ENCODE assay signal across 1 cellular context in genomic region chr6:6851059-6851658, GRCh38.
TF ChIP-seq lines count a peak whose summit lies in the region.

No MANE protein-coding gene starts in this region.

TF ChIP-seq in K562, 482 proteins besides CTCF, POLR2A, EP300 and RAD21 (continues in another document):
- TF ChIP-seq ZNF407 (IDR thresholded peaks at IDR 0.05; ENCODE audit: low read depth) (no peak), ZNF140 (CRISPR knock-in tag; IDR thresholded peaks at IDR 0.05) (no peak), TFAP4 (CRISPR knock-in tag; IDR thresholded peaks at IDR 0.05; ENCODE audit: borderline replicate concordance) (peak; percentile 97), ZNF197 (CRISPR knock-in tag; IDR thresholded peaks at IDR 0.05; ENCODE audit: low read depth) (0 out of 2 replicates have a peak, but pooled peaks have one; percentile 38), CBX1 (IDR thresholded peaks at IDR 0.05; ENCODE audit: low read depth) (no peak), GTF2A2 (tag; IDR thresholded peaks at IDR 0.05) (no peak; the same call in 1 of the 2 replicates), CREBBP (IDR thresholded peaks at IDR 0.05; ENCODE audit: low read depth, low read length) (no peak), MNT (conservative IDR thresholded peaks at IDR 0.05) (peak; percentile 32 to 52; a peak in 1 of 4 replicates), HNRNPK (IDR thresholded peaks at IDR 0.05; ENCODE audit: low read depth, low read length, poor library complexity, severe bottlenecking) (no peak), FOXA3 (CRISPR knock-in tag; conservative IDR thresholded peaks at IDR 0.05 in 1 of 2, IDR thresholded peaks at IDR 0.05 in 1 of 2) (peak; percentile 99 to 100), NCOA6 (IDR thresholded peaks at IDR 0.05) (no peak), DACH1 (IDR thresholded peaks at IDR 0.05; ENCODE audit: partially characterized antibody) (peak; percentile 87), ELF1 (tag; IDR thresholded peaks at IDR 0.05) (no peak; the same call in 1 of the 2 replicates), CEBPG (CRISPR knock-in tag; IDR thresholded peaks at IDR 0.05) (no peak), CEBPG (tag; conservative IDR thresholded peaks at IDR 0.05 in 1 of 2, IDR thresholded peaks at IDR 0.05 in 1 of 2) (no peak), ZKSCAN8 (CRISPR knock-in tag; IDR thresholded peaks at IDR 0.05) (peak; percentile 51; the same call in 1 of the 2 replicates), KHSRP (IDR thresholded peaks at IDR 0.05) (no peak), RBFOX2 (IDR thresholded peaks at IDR 0.05; ENCODE audit: low read depth, low read length) (no peak), MYC (IDR thresholded peaks at IDR 0.05; ENCODE audit: low read depth, low read length) (no peak), MYC (CRISPR knock-in tag; IDR thresholded peaks at IDR 0.05; ENCODE audit: borderline replicate concordance, low read depth) (no peak), DNMT1 (IDR thresholded peaks at IDR 0.05) (peak; percentile 75; the same call in 1 of the 2 replicates), RAD51 (IDR thresholded peaks at IDR 0.05; ENCODE audit: borderline replicate concordance, low read depth) (peak; percentile 96), ZMIZ1 (IDR thresholded peaks at IDR 0.05; ENCODE audit: low read depth in 2 of 2, low read length in 2 of 2) (no peak), RNF219 (CRISPR knock-in tag; IDR thresholded peaks at IDR 0.05) (no peak), ZNF224 (CRISPR knock-in tag; IDR thresholded peaks at IDR 0.05) (no peak), MCM3 (IDR thresholded peaks at IDR 0.05) (no peak), PHF20 (IDR thresholded peaks at IDR 0.05; ENCODE audit: partially characterized antibody) (no peak), JUNB (CRISPR knock-in tag; conservative IDR thresholded peaks at IDR 0.05) (no peak), ZNF408 (CRISPR knock-in tag; IDR thresholded peaks at IDR 0.05; ENCODE audit: low read depth) (no peak), SMAD3 (CRISPR knock-in tag; conservative IDR thresholded peaks at IDR 0.05) (0 out of 2 replicates have a peak, but pooled peaks have one; percentile 71), NELFE (IDR thresholded peaks at IDR 0.05; ENCODE audit: insufficient read depth, insufficient read length) (no peak), DDX20 (tag; IDR thresholded peaks at IDR 0.05; ENCODE audit: low read depth) (peak; percentile 74), ETV1 (tag; conservative IDR thresholded peaks at IDR 0.05; ENCODE audit: low read depth) (peak; percentile 59), ZBTB12 (CRISPR knock-in tag; IDR thresholded peaks at IDR 0.05) (no peak), LEF1 (IDR thresholded peaks at IDR 0.05) (0 out of 2 replicates have a peak, but pooled peaks have one; percentile 39), MCM7 (IDR thresholded peaks at IDR 0.05) (no peak), NBN (IDR thresholded peaks at IDR 0.05; ENCODE audit: low read depth) (no peak), PHB2 (IDR thresholded peaks at IDR 0.05; ENCODE audit: low read depth) (no peak), DPF2 (IDR thresholded peaks at IDR 0.05) (0 out of 2 replicates have a peak, but pooled peaks have one; percentile 35), RBM15 (IDR thresholded peaks at IDR 0.05; ENCODE audit: insufficient read depth, low read length) (no peak), ATF7 (IDR thresholded peaks at IDR 0.05) (peak; percentile 47; the same call in 1 of the 2 replicates), UBTF (IDR thresholded peaks at IDR 0.05; ENCODE audit: borderline replicate concordance in 1 of 2, low read depth in 2 of 2, low read length in 2 of 2) (no peak), KLF6 (CRISPR knock-in tag; IDR thresholded peaks at IDR 0.05; ENCODE audit: borderline replicate concordance) (peak; percentile 75; the same call in 1 of the 2 replicates), USF1 (CRISPR knock-in tag; IDR thresholded peaks at IDR 0.05) (peak; percentile 94), CBFA2T2 (conservative IDR thresholded peaks at IDR 0.05) (peak; percentile 68)
